Comparison of ENCODE assay signal across 1 cellular context in the genomic region with DNA sequence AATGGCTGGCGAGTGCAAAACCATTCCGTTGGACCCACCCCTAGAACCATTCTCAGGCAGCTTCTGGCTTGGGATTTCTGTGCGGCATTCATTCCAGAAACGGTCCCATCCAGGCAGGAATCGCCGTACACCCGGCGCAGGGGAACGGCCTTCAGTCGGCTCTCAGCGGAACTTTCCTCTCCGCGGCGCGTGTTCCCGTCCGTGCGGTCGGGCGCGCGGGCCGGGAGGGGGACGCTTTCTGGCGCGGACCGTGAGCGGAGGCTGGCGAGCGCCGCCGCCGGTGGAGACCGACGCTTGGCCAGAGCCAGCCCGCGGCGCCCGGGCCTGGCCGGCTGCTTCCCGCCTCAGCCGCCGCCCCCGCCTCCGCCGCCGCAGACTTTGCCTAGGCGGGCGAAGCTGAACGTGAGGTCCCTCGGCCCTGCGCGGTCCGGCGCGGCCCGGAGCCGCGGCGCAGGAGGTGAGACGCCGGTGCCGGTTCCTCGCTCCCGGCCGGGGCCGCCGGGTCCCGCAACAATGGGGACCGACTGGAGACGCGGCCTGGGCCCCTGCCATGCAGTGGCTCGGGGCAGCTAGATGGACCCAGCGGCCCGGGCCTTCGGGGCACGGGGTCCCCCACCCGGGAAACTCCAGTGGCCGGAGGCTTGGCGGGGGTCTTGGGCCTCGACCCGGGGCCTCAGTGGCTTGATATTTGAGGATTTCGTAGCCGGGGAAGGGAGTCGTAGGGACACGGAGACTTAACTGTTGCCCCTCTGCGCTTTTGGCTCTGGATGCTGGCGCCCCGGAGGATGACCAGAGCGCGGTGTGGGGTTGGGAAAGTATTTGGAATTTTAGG.
TF ChIP-seq lines count a peak whose summit lies in the region.

A gene with protein sequence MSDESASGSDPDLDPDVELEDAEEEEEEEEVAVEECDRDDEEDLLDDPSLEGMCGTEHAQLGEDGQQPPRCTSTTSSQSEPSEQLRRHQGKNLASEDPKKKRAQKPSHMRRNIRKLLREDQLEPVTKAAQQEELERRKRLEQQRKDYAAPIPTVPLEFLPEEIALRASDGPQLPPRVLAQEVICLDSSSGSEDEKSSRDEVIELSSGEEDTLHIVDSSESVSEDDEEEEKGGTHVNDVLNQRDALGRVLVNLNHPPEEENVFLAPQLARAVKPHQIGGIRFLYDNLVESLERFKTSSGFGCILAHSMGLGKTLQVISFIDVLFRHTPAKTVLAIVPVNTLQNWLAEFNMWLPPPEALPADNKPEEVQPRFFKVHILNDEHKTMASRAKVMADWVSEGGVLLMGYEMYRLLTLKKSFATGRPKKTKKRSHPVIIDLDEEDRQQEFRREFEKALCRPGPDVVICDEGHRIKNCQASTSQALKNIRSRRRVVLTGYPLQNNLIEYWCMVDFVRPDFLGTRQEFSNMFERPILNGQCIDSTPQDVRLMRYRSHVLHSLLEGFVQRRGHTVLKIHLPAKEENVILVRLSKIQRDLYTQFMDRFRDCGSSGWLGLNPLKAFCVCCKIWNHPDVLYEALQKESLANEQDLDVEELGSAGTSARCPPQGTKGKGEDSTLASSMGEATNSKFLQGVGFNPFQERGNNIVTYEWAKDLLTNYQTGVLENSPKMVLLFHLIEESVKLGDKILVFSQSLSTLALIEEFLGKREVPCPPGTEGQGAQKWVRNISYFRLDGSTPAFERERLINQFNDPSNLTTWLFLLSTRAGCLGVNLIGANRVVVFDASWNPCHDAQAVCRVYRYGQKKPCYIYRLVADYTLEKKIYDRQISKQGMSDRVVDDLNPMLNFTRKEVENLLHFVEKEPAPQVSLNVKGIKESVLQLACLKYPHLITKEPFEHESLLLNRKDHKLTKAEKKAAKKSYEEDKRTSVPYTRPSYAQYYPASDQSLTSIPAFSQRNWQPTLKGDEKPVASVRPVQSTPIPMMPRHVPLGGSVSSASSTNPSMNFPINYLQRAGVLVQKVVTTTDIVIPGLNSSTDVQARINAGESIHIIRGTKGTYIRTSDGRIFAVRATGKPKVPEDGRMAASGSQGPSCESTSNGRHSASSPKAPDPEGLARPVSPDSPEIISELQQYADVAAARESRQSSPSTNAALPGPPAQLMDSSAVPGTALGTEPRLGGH (N-terminal part only) (plus strand): TSS at position 261 of the 832 bp plus-strand sequence. CDS start 51,702 bp downstream, outside the sequence.

TF ChIP-seq in WTC11, 78 proteins besides CTCF, POLR2A, EP300 and RAD21 (continued from another document and continues in another):
- TF ChIP-seq, protein P1, sequence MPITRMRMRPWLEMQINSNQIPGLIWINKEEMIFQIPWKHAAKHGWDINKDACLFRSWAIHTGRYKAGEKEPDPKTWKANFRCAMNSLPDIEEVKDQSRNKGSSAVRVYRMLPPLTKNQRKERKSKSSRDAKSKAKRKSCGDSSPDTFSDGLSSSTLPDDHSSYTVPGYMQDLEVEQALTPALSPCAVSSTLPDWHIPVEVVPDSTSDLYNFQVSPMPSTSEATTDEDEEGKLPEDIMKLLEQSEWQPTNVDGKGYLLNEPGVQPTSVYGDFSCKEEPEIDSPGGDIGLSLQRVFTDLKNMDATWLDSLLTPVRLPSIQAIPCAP (CRISPR knock-in tag; IDR thresholded peaks at IDR 0.05): peak; percentile 79
- TF ChIP-seq, protein P2, sequence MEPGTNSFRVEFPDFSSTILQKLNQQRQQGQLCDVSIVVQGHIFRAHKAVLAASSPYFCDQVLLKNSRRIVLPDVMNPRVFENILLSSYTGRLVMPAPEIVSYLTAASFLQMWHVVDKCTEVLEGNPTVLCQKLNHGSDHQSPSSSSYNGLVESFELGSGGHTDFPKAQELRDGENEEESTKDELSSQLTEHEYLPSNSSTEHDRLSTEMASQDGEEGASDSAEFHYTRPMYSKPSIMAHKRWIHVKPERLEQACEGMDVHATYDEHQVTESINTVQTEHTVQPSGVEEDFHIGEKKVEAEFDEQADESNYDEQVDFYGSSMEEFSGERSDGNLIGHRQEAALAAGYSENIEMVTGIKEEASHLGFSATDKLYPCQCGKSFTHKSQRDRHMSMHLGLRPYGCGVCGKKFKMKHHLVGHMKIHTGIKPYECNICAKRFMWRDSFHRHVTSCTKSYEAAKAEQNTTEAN (CRISPR knock-in tag; IDR thresholded peaks at IDR 0.05): peak; percentile 32; the same call in 1 of the 2 replicates
- TF ChIP-seq EMX1 (CRISPR knock-in tag; IDR thresholded peaks at IDR 0.05): no peak
- TF ChIP-seq NR3C1 (CRISPR knock-in tag; conservative IDR thresholded peaks at IDR 0.05; ENCODE audit: low read depth): 0 out of 2 replicates have a peak, but pooled peaks have one; percentile 88
- TF ChIP-seq, protein P3, sequence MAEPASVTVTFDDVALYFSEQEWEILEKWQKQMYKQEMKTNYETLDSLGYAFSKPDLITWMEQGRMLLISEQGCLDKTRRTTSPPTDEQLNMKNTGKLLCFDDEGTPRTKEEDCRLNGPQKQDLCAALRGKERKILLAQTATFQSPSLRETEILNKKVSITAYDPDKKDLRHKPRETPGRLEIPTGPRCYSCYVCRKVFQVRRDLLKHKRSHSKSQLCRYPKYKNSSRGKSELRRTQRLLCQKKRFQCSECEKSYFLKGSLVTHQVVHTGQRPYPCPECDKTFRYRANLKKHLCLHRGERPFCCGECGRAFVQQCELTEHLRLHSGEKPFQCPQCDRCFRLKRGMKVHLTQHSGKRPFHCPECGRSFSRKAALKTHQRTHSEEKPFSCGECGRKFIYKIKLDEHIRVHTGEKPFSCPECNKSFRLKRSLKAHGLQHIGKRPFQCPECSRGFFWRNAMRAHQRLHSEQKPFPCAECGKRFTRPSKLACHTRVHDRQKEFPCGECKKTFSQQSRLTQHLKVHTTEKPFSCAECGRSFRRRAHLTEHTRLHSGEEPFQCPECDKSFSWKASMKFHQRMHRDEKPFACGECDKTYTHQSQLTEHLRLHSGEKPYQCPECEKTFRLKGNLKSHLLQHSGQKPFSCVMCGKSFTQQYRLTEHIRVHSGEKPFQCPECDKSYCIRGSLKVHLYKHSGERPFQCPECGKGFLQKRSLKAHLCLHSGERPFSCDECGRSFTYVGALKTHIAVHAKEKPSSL (CRISPR knock-in tag; conservative IDR thresholded peaks at IDR 0.05): no peak
- no peak for TF ChIP-seq SMAD4 (CRISPR knock-in tag; IDR thresholded peaks at IDR 0.05)
- no peak for TF ChIP-seq ZNF396 (CRISPR knock-in tag; IDR thresholded peaks at IDR 0.05; ENCODE audit: borderline replicate concordance)
- TF ChIP-seq, protein P4, sequence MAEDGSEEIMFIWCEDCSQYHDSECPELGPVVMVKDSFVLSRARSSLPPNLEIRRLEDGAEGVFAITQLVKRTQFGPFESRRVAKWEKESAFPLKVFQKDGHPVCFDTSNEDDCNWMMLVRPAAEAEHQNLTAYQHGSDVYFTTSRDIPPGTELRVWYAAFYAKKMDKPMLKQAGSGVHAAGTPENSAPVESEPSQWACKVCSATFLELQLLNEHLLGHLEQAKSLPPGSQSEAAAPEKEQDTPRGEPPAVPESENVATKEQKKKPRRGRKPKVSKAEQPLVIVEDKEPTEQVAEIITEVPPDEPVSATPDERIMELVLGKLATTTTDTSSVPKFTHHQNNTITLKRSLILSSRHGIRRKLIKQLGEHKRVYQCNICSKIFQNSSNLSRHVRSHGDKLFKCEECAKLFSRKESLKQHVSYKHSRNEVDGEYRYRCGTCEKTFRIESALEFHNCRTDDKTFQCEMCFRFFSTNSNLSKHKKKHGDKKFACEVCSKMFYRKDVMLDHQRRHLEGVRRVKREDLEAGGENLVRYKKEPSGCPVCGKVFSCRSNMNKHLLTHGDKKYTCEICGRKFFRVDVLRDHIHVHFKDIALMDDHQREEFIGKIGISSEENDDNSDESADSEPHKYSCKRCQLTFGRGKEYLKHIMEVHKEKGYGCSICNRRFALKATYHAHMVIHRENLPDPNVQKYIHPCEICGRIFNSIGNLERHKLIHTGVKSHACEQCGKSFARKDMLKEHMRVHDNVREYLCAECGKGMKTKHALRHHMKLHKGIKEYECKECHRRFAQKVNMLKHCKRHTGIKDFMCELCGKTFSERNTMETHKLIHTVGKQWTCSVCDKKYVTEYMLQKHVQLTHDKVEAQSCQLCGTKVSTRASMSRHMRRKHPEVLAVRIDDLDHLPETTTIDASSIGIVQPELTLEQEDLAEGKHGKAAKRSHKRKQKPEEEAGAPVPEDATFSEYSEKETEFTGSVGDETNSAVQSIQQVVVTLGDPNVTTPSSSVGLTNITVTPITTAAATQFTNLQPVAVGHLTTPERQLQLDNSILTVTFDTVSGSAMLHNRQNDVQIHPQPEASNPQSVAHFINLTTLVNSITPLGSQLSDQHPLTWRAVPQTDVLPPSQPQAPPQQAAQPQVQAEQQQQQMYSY (CRISPR knock-in tag; IDR thresholded peaks at IDR 0.05): peak; percentile 39; the same call in 1 of the 2 replicates
- peak; percentile 61; the same call in 1 of the 2 replicates for TF ChIP-seq ZNF317 (CRISPR knock-in tag; IDR thresholded peaks at IDR 0.05; ENCODE audit: borderline replicate concordance, low read depth)
- TF ChIP-seq ZBTB21 (CRISPR knock-in tag; IDR thresholded peaks at IDR 0.05; ENCODE audit: borderline replicate concordance): 0 out of 2 replicates have a peak, but pooled peaks have one; percentile 63
- TF ChIP-seq, protein P5, sequence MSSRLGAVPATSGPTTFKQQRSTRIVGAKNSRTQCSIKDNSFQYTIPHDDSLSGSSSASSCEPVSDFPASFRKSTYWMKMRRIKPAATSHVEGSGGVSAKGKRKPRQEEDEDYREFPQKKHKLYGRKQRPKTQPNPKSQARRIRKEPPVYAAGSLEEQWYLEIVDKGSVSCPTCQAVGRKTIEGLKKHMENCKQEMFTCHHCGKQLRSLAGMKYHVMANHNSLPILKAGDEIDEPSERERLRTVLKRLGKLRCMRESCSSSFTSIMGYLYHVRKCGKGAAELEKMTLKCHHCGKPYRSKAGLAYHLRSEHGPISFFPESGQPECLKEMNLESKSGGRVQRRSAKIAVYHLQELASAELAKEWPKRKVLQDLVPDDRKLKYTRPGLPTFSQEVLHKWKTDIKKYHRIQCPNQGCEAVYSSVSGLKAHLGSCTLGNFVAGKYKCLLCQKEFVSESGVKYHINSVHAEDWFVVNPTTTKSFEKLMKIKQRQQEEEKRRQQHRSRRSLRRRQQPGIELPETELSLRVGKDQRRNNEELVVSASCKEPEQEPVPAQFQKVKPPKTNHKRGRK (CRISPR knock-in tag; IDR thresholded peaks at IDR 0.05; ENCODE audit: borderline replicate concordance): no peak
- peak; percentile 84 for TF ChIP-seq CREM (CRISPR knock-in tag; IDR thresholded peaks at IDR 0.05)
- TF ChIP-seq, protein P6, sequence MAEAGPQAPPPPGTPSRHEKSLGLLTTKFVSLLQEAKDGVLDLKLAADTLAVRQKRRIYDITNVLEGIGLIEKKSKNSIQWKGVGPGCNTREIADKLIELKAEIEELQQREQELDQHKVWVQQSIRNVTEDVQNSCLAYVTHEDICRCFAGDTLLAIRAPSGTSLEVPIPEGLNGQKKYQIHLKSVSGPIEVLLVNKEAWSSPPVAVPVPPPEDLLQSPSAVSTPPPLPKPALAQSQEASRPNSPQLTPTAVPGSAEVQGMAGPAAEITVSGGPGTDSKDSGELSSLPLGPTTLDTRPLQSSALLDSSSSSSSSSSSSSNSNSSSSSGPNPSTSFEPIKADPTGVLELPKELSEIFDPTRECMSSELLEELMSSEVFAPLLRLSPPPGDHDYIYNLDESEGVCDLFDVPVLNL (CRISPR knock-in tag; IDR thresholded peaks at IDR 0.05; ENCODE audit: borderline replicate concordance, low read depth): peak; percentile 70
- no peak for TF ChIP-seq GTF2I (CRISPR knock-in tag; conservative IDR thresholded peaks at IDR 0.05)
- TF ChIP-seq ZNF232 (CRISPR knock-in tag; IDR thresholded peaks at IDR 0.05): peak; percentile 72
- TF ChIP-seq, protein P7, sequence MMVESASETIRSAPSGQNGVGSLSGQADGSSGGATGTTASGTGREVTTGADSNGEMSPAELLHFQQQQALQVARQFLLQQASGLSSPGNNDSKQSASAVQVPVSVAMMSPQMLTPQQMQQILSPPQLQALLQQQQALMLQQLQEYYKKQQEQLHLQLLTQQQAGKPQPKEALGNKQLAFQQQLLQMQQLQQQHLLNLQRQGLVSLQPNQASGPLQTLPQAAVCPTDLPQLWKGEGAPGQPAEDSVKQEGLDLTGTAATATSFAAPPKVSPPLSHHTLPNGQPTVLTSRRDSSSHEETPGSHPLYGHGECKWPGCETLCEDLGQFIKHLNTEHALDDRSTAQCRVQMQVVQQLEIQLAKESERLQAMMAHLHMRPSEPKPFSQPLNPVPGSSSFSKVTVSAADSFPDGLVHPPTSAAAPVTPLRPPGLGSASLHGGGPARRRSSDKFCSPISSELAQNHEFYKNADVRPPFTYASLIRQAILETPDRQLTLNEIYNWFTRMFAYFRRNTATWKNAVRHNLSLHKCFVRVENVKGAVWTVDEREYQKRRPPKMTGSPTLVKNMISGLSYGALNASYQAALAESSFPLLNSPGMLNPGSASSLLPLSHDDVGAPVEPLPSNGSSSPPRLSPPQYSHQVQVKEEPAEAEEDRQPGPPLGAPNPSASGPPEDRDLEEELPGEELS (CRISPR knock-in tag; IDR thresholded peaks at IDR 0.05): 0 out of 2 replicates have a peak, but pooled peaks have one; percentile 88
- TF ChIP-seq FOXP1 (CRISPR knock-in tag; IDR thresholded peaks at IDR 0.05; ENCODE audit: borderline replicate concordance): peak; percentile 97
- TF ChIP-seq, protein P8, sequence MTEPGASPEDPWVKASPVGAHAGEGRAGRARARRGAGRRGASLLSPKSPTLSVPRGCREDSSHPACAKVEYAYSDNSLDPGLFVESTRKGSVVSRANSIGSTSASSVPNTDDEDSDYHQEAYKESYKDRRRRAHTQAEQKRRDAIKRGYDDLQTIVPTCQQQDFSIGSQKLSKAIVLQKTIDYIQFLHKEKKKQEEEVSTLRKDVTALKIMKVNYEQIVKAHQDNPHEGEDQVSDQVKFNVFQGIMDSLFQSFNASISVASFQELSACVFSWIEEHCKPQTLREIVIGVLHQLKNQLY (CRISPR knock-in tag; IDR thresholded peaks at IDR 0.05): no peak
- no peak for TF ChIP-seq TEAD4 (CRISPR knock-in tag; IDR thresholded peaks at IDR 0.05)
- TF ChIP-seq, protein P9, sequence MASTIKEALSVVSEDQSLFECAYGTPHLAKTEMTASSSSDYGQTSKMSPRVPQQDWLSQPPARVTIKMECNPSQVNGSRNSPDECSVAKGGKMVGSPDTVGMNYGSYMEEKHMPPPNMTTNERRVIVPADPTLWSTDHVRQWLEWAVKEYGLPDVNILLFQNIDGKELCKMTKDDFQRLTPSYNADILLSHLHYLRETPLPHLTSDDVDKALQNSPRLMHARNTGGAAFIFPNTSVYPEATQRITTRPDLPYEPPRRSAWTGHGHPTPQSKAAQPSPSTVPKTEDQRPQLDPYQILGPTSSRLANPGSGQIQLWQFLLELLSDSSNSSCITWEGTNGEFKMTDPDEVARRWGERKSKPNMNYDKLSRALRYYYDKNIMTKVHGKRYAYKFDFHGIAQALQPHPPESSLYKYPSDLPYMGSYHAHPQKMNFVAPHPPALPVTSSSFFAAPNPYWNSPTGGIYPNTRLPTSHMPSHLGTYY (CRISPR knock-in tag; IDR thresholded peaks at IDR 0.05): no peak
- 0 out of 2 replicates have a peak, but pooled peaks have one; percentile 57 for TF ChIP-seq RELA (CRISPR knock-in tag; IDR thresholded peaks at IDR 0.05; ENCODE audit: borderline replicate concordance)
- peak; percentile 85 for TF ChIP-seq FOXK1 (CRISPR knock-in tag; IDR thresholded peaks at IDR 0.05)
- TF ChIP-seq ETV6 (CRISPR knock-in tag; IDR thresholded peaks at IDR 0.05): peak; percentile 97
- TF ChIP-seq, protein P10, sequence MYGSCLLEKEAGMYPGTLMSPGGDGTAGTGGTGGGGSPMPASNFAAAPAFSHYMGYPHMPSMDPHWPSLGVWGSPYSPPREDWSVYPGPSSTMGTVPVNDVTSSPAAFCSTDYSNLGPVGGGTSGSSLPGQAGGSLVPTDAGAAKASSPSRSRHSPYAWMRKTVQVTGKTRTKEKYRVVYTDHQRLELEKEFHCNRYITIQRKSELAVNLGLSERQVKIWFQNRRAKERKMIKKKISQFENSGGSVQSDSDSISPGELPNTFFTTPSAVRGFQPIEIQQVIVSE (CRISPR knock-in tag; IDR thresholded peaks at IDR 0.05; ENCODE audit: borderline replicate concordance): no peak
- TF ChIP-seq ZNF138 (CRISPR knock-in tag; conservative IDR thresholded peaks at IDR 0.05): 0 out of 2 replicates have a peak, but pooled peaks have one; percentile 51
